In the genomic region with DNA sequence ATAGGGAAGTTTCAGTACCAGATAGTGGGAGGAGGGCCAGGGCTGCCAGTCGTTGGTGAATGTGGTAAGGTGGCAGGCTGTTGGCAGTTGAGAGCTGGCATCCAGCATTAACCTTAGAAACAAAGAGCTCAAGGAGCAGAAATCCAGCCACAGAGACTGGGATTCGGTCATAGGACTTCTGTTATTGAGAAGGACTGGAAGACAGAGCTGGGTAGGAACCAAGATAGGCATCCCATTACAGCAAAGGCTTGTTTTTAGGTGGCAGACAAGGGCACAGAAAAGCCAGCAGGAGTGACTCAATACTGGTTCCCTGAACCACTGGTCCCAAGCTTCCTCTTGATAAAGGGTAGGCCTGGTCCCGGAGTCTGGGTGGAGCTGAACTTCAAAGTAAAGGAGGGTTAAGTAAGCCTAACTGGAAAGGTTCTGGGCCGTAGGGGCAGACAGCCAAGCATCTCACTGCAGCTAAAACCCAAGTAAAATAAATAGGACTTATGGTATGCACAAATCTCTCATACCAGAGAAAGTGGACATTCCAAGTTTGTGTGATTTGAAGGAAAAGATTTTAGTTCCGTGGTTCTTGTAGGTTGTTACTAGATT, we compare ENCODE assay signal across 10 cellular contexts.
DNase-seq lines count a peak whose midpoint lies in the region; ATAC-seq and TF ChIP-seq lines count a peak whose summit lies in the region.
"Had no signal": no experiment of that assay in that cellular context is flagged by ENCODE, and none has a peak within 500 bp of the region (broad histone marks: within the 10 kb centered on the region; RNA-seq: fewer than 3 reads in every experiment).

No MANE protein-coding gene starts in this region.

- H3K27me3 ChIP-seq in skeletal muscle satellite cell (ENCODE audit: control insufficient read depth, insufficient read depth, low read length), result no peaks in the 10 kb centered on the region

- H3K27ac ChIP-seq in SK-N-MC, result peak overlapping the region; percentile 94; the same call in 1 of the 2 replicates

- H3K9me3 ChIP-seq in SK-N-MC (ENCODE audit: low read depth, low read length), result no peaks in the 10 kb centered on the region
- H3K9me3 ChIP-seq in skeletal muscle satellite cell (replicated peaks; ENCODE audit: low read length), result no peaks in the 10 kb centered on the region
- H3K9me3 ChIP-seq in mucosa of descending colon, result no peaks in the 10 kb centered on the region

- peak overlapping the region; percentile 16 for H3K4me2 ChIP-seq in skeletal muscle satellite cell (ENCODE audit: low read length)

- no peak overlapping the region for H3K9ac ChIP-seq in SK-N-MC (ENCODE audit: insufficient read length)
- H3K9ac ChIP-seq in skeletal muscle satellite cell (ENCODE audit: low read depth, low read length), result peak overlapping the region; percentile 43

- DNase-seq in GF-D8 (lab: John Stamatoyannopoulos, UW), result peak; percentile 32
- DNase-seq in SK-N-MC (ENCODE audit: low read depth, low spot score), result no peak
- DNase-seq in fibroblast of the aortic adventitia (ENCODE audit: low read depth), result peak; percentile 95
- no peak for DNase-seq in mucosa of descending colon
- DNase-seq in SHP77 (lab: John Stamatoyannopoulos, UW), result no peak
- DNase-seq: activated CD8-positive, alpha-beta memory T cell treated with anti-CD3 and anti-CD28 coated beads, Interleukin-2, amount 10 ng/mL, durations not matched to agents 7 days and 5 days; NCI-H526 treated with DMSO at 0.1 percent for 48 hours had no signal

- H3K4me1 ChIP-seq in skeletal muscle satellite cell (ENCODE audit: control insufficient read depth, insufficient read depth, low read length) (peaks cover 61% of the 10 kb centered on the region), mucosa of descending colon (ENCODE audit: low read depth) (peaks cover 30% of the 10 kb centered on the region)

- H3K36me3 ChIP-seq in SK-N-MC (ENCODE audit: insufficient read depth, low read length) (no peaks in the 10 kb centered on the region), skeletal muscle satellite cell (ENCODE audit: insufficient read depth, low read length) (no peaks in the 10 kb centered on the region), mucosa of descending colon (ENCODE audit: low read depth) (no peaks in the 10 kb centered on the region)

- H3K4me3 ChIP-seq in SK-N-MC (no peak overlapping the region), fibroblast of the aortic adventitia (ENCODE audit: low read depth, low read length) (no peak overlapping the region), skeletal muscle satellite cell (ENCODE audit: low read length) (no peak overlapping the region), mucosa of descending colon (no peak overlapping the region)

- TF ChIP-seq CTCF in fibroblast of the aortic adventitia (IDR thresholded peaks at IDR 0.05; ENCODE audit: insufficient read depth, low read length), result no peak
- no peak for TF ChIP-seq CTCF in mucosa of descending colon (IDR thresholded peaks at IDR 0.05)

- ATAC-seq in mucosa of descending colon, result no peak
- ATAC-seq in GM18502 (IDR thresholded peaks at IDR 0.05; ENCODE audit: poor library complexity, unreplicated experiment), result no peak
- no peak for ATAC-seq in GM19035 (IDR thresholded peaks at IDR 0.05; ENCODE audit: unreplicated experiment)
- ATAC-seq: activated CD8-positive, alpha-beta memory T cell treated with anti-CD3 and anti-CD28 coated beads, Interleukin-2, amount 10 ng/mL, durations not matched to agents 7 days and 5 days had no signal

- intact Hi-C loops in mucosa of descending colon (cut with DNase I, micrococcal nuclease), result no loop called here

Comparison
In these comparisons a context has a peak if more than half of its experiments do, and no peak if none do; other contexts are left out.
1. DNase-seq: peak in GF-D8 (single experiment) and fibroblast of the aortic adventitia (single experiment); none in SK-N-MC (single experiment), mucosa of descending colon (0 of 3) and SHP77 (0 of 2).